In the genomic region with DNA sequence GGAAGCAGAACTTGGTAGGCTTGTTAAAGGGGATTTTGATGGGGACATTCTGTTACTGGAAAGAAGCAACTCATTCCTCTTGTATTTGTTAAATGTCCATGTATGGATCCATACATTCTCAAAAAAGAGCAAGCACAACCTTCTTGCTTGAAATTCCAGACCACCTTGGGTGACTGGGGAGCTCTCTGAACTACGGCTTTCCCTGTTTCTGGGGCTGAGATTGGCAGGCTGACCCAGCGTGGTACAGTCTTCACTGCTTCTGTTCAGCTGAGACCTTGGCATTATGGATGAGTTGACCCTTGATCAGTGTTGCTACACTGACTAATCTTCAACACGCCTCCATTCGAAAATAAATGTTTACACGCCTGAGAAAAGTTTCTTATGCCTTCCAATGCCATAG, we compare ENCODE assay signal across 36 cellular contexts. TPM values are rescaled to one million over a fixed set of nuclear protein-coding genes. Genes with fewer than 3 reads are reported as not detected.
"Had no signal": no experiment of that assay in that cellular context is flagged by ENCODE, and none has a peak within 500 bp of the region (broad histone marks: within the 10 kb centered on the region; RNA-seq: fewer than 3 reads in every experiment).

No MANE protein-coding gene starts in this region.

- H3K27me3 ChIP-seq: MG63 had no signal

- H3K4me3 ChIP-seq: MG63 had no signal

- H3K36me3 ChIP-seq: MG63 had no signal

- H3K9me3 ChIP-seq: MG63 had no signal

- DNase-seq: Karpas-422, Kasumi-1, MG63, MM.1S, MV-4-11, NCI-H1048, NCI-H1092, NCI-H1092 treated with DMSO at 0.1 percent for 48 hours, NCI-H1105, NCI-H1105 treated with DMSO at 0.1 percent for 48 hours, NCI-H1417, NCI-H1417 treated with DMSO at 0.1 percent for 48 hours, NCI-H1436, NCI-H1436 treated with DMSO at 0.1 percent for 48 hours, NCI-H146, NCI-H1694, NCI-H1694 treated with DMSO at 0.1 percent for 48 hours, NCI-H187, NCI-H187 treated with DMSO at 0.1 percent for 48 hours, NCI-H1930, NCI-H2029, NCI-H2029 treated with DMSO at 0.1 percent for 48 hours, NCI-H2081, NCI-H2081 treated with DMSO at 0.1 percent for 48 hours, NCI-H2107, NCI-H2171, NCI-H2171 treated with DMSO at 0.1 percent for 48 hours, NCI-H2227 treated with DMSO at 0.1 percent for 48 hours, NCI-H226, NCI-H345, NCI-H446, NCI-H446 treated with DMSO at 0.1 percent for 48 hours, NCI-H510A, NCI-H510A treated with DMSO at 0.1 percent for 48 hours had no signal

RNA-seq across cellular contexts. Expression of a gene that starts 38.5 kb away (rescaled TPM):
- total RNA-seq: M059J, NCI-H460 had no signal
